1 cellular context compared by ENCODE assay signal in the genomic region with DNA sequence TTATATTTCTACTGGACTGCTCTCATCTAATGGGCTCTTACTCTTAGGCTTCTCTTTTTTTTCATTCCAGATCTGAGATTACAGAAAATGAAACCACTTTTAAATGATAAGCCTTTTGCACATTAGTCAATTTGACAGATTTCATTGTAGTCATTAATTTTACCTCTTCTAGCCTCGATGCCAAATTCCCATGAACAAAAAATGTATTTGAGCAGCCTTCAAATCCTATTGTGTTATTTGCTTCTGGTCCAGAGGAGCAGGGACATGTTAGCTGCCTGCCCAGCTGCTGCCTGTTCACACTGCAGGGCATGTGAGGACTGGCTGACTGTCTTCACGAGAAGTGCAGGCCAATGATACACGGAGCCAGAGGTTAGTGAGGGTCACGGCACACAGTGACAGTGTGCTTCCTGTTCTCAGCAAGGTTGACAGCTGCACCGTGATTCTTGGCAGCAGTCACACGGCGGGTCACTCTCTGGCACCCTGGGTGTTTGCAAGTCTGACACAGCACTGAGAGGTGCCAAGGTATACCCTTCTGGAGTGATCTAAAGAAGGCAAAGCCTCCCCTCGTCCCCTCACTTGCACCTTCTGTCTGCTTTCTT.
TF ChIP-seq lines count a peak whose summit lies in the region.

No MANE protein-coding gene starts in this region.

TF ChIP-seq in HepG2, 621 proteins besides CTCF, POLR2A, EP300 and RAD21 (continued from another document):
- TF ChIP-seq RARG (CRISPR knock-in tag; IDR thresholded peaks at IDR 0.05; ENCODE audit: low read depth) (no peak), NCOA1 (CRISPR knock-in tag; IDR thresholded peaks at IDR 0.05) (no peak), CBFB (CRISPR knock-in tag; IDR thresholded peaks at IDR 0.05) (no peak), GTF3A (CRISPR knock-in tag; conservative IDR thresholded peaks at IDR 0.05) (no peak), NR2F6 (IDR thresholded peaks at IDR 0.05) (peak; percentile 66), NR2F6 (CRISPR knock-in tag; IDR thresholded peaks at IDR 0.05) (peak; percentile 72), MZF1 (CRISPR knock-in tag; IDR thresholded peaks at IDR 0.05; ENCODE audit: borderline replicate concordance) (no peak), ZMYM3 (CRISPR knock-in tag; IDR thresholded peaks at IDR 0.05) (0 out of 2 replicates have a peak, but pooled peaks have one; percentile 16), CC2D1A (CRISPR knock-in tag; IDR thresholded peaks at IDR 0.05) (no peak), STAT5B (CRISPR knock-in tag; IDR thresholded peaks at IDR 0.05) (no peak), ZNF644 (CRISPR knock-in tag; IDR thresholded peaks at IDR 0.05; ENCODE audit: low read depth) (no peak), ETV5 (CRISPR knock-in tag; IDR thresholded peaks at IDR 0.05; ENCODE audit: borderline replicate concordance) (peak; percentile 54; the same call in 1 of the 2 replicates), ZNF792 (CRISPR knock-in tag; IDR thresholded peaks at IDR 0.05) (no peak), ARNTL (CRISPR knock-in tag; IDR thresholded peaks at IDR 0.05) (peak; percentile 60; the same call in 1 of the 2 replicates), ISL2 (CRISPR knock-in tag; IDR thresholded peaks at IDR 0.05) (no peak), DMAP1 (CRISPR knock-in tag; IDR thresholded peaks at IDR 0.05) (no peak), ZNF382 (CRISPR knock-in tag; IDR thresholded peaks at IDR 0.05; ENCODE audit: borderline replicate concordance) (no peak)
- TF ChIP-seq, protein P1, sequence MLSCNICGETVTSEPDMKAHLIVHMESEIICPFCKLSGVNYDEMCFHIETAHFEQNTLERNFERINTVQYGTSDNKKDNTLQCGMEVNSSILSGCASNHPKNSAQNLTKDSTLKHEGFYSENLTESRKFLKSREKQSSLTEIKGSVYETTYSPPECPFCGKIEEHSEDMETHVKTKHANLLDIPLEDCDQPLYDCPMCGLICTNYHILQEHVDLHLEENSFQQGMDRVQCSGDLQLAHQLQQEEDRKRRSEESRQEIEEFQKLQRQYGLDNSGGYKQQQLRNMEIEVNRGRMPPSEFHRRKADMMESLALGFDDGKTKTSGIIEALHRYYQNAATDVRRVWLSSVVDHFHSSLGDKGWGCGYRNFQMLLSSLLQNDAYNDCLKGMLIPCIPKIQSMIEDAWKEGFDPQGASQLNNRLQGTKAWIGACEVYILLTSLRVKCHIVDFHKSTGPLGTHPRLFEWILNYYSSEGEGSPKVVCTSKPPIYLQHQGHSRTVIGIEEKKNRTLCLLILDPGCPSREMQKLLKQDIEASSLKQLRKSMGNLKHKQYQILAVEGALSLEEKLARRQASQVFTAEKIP (CRISPR knock-in tag; IDR thresholded peaks at IDR 0.05; ENCODE audit: borderline replicate concordance) = no peak
- TF ChIP-seq, protein P2, sequence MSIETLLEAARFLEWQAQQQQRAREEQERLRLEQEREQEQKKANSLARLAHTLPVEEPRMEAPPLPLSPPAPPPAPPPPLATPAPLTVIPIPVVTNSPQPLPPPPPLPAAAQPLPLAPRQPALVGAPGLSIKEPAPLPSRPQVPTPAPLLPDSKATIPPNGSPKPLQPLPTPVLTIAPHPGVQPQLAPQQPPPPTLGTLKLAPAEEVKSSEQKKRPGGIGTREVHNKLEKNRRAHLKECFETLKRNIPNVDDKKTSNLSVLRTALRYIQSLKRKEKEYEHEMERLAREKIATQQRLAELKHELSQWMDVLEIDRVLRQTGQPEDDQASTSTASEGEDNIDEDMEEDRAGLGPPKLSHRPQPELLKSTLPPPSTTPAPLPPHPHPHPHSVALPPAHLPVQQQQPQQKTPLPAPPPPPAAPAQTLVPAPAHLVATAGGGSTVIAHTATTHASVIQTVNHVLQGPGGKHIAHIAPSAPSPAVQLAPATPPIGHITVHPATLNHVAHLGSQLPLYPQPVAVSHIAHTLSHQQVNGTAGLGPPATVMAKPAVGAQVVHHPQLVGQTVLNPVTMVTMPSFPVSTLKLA (IDR thresholded peaks at IDR 0.05) = no peak
